17 cellular contexts compared by ENCODE assay signal in the genomic region with DNA sequence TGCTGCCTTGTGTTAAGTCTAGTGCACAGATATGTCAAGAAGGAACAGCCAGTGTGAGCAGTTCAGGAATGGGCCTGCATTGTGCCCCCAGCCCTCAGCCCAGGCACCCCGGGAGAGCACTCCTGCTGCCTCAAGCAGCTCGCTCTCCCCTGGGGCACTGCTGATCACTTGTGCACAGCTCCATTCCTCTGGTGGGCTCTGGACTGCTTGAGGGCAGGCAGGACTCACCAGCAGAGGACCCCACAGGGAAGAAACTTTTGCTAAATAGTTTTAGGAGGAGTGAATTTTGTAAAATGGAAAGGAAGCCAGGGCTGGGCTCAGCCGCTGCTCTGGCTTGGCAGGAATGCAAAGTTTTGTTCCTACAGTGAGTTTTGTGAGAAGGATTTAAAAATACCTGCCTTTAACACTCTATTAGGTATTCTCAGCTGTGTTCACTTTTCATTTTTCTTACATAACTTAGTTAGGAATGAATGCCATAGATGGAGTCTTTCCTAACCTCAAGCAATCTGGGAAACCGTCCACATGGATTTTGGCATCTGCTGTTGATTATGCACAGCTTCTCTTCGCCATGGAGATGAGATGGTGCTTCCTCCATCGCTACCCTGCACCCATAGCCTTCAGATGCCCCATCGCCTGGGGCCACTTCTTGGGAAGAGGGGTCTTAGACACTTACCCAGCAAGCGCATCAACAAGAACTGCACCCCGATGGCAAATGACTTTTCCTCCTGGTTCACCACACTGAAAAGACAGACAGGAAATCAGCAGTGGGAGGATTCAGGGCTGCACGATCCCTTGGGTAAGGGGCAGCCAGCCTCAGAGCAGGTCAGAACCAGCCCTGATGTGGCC. TPM values are rescaled to one million over a fixed set of nuclear protein-coding genes. Genes with fewer than 3 reads are reported as not detected.
DNase-seq lines count a peak whose midpoint lies in the region; ATAC-seq and TF ChIP-seq lines count a peak whose summit lies in the region.
"Had no signal": no experiment of that assay in that cellular context is flagged by ENCODE, and none has a peak within 500 bp of the region (broad histone marks: within the 10 kb centered on the region; RNA-seq: fewer than 3 reads in every experiment).

No MANE protein-coding gene starts in this region.

- POLR2A ChIA-PET in AG04450 (lab: Yijun Ruan, JAX) = interaction anchor here (0.6 kb wide), 1 partner anchor 67 kb away, joined by 5 read pairs; no protein-coding TSS in a partner anchor

- H3K27ac Mint-ChIP-seq in H9 = no peak overlapping the region
- H3K27ac Mint-ChIP-seq: CD4-positive, CD25-positive, alpha-beta regulatory T cell; immature natural killer cell; nephron had no signal

- H4K5ac ChIP-seq in H9 (ENCODE audit: insufficient read length, low read depth, low read length) = no peak overlapping the region

- no peak overlapping the region for H2AK5ac ChIP-seq in H9 (ENCODE audit: insufficient read length, low read length)
- H2AK5ac ChIP-seq in mesenchymal stem cell (ENCODE audit: low read length, severe bottlenecking) = no peak overlapping the region

- H3K23ac ChIP-seq in H9 (ENCODE audit: insufficient read length, low read depth, low read length) (no peak overlapping the region), mesenchymal stem cell (ENCODE audit: low read length in 2 of 2) (no peak overlapping the region)

- H3K9me3 ChIP-seq in AG04450 (ENCODE audit: control insufficient read depth, insufficient read depth, low read length) = no peaks in the 10 kb centered on the region
- H3K9me3 ChIP-seq in H9 (ENCODE audit: control insufficient read depth, low read depth, low read length) = no peaks in the 10 kb centered on the region
- peaks cover 7% of the 10 kb centered on the region for H3K9me3 ChIP-seq in mesenchymal stem cell (ENCODE audit: control insufficient read depth, low read length)
- H3K9me3 ChIP-seq: SJSA1 had no signal

- no peak overlapping the region for H4K91ac ChIP-seq in H9 (ENCODE audit: insufficient read length, low read depth, low read length)
- H4K91ac ChIP-seq in mesenchymal stem cell (ENCODE audit: low read length) = no peak overlapping the region

- no peak overlapping the region for H3K56ac ChIP-seq in H9 (ENCODE audit: insufficient read length, low read depth, low read length)

- H3K18ac ChIP-seq in H9 (ENCODE audit: insufficient read length, low read depth, low read length) (no peak overlapping the region), mesenchymal stem cell (ENCODE audit: low read depth in 1 of 2, low read length in 2 of 2) (no peak overlapping the region)

- H3K27me3 ChIP-seq in AG04450 (ENCODE audit: control insufficient read depth, insufficient read depth, low read length) (peaks cover 6% of the 10 kb centered on the region), H9 (ENCODE audit: insufficient read depth, low read length) (no peaks in the 10 kb centered on the region), mesenchymal stem cell (ENCODE audit: control insufficient read depth in 1 of 2, insufficient read depth in 1 of 2, low read length in 2 of 2) (peaks cover 15 to 60% of the 10 kb centered on the region in 2 experiments)
- H3K27me3 ChIP-seq: SJSA1 had no signal

- H4K8ac ChIP-seq in H9 (replicated peaks; ENCODE audit: insufficient read length, low read depth, low read length) (no peak overlapping the region), mesenchymal stem cell (ENCODE audit: low read length) (no peak overlapping the region)

- TF ChIP-seq CTCF in AG04450 (IDR thresholded peaks at IDR 0.05; ENCODE audit: low read depth, low read length) = 0 out of 2 replicates have a peak, but pooled peaks have one; percentile 9
- no peak for TF ChIP-seq CTCF in H9 (conservative IDR thresholded peaks at IDR 0.05)
- TF ChIP-seq CTCF in choroid plexus epithelial cell (conservative IDR thresholded peaks at IDR 0.05; ENCODE audit: low read depth, low read length) = peak; percentile 34

- no peaks in the 10 kb centered on the region for H4K20me1 ChIP-seq in H9 (ENCODE audit: control insufficient read depth, insufficient read depth, insufficient read length)

- H3K4me3 Mint-ChIP-seq in H9 = no peak overlapping the region
- H3K4me3 Mint-ChIP-seq: brain; CD4-positive, CD25-positive, alpha-beta regulatory T cell; immature natural killer cell; nephron had no signal

- H3K36me3 ChIP-seq in mesenchymal stem cell (ENCODE audit: control insufficient read depth in 1 of 2, insufficient read depth in 2 of 2, low read depth in 1 of 2, low read length in 2 of 2) = no peaks in the 10 kb centered on the region
- H3K36me3 ChIP-seq: SJSA1 had no signal

- H3K36me3 Mint-ChIP-seq in H9 (ENCODE audit: insufficient read depth in 1 of 3, low read depth in 3 of 3) = no peaks in the 10 kb centered on the region; a peak in 1 of 7 replicates
- H3K36me3 Mint-ChIP-seq: brain; CD4-positive, CD25-positive, alpha-beta regulatory T cell; immature natural killer cell had no signal

- H3K4me3 ChIP-seq in AG04450 (ENCODE audit: low read depth, low read length) (no peak overlapping the region), choroid plexus epithelial cell (ENCODE audit: low read depth, low read length) (no peak overlapping the region), mesenchymal stem cell (ENCODE audit: insufficient read depth in 1 of 2, low read depth in 1 of 2, low read length in 2 of 2) (peak overlapping the region in 1 of 2 experiments; percentile 14)
- H3K4me3 ChIP-seq: SJSA1 had no signal

- H3K14ac ChIP-seq in H9 (ENCODE audit: insufficient read depth, low read length) (peak overlapping the region; percentile 61; the same call in 1 of the 2 replicates), mesenchymal stem cell (ENCODE audit: low read length in 2 of 2) (no peak overlapping the region)

- H3K79me1 ChIP-seq in H9 (ENCODE audit: insufficient read depth, low read depth, low read length, poor library complexity, severe bottlenecking) = no peaks in the 10 kb centered on the region
- H3K79me1 ChIP-seq in mesenchymal stem cell (replicated peaks; ENCODE audit: low read length, poor library complexity, severe bottlenecking) = no peaks in the 10 kb centered on the region

- DNase-seq in AG04450 (ENCODE audit: low read depth, low spot score) (no peak), H9 (peak; percentile 20), choroid plexus epithelial cell (ENCODE audit: low read depth) (peak; percentile 34), mesenchymal stem cell (no peak), cerebellar cortex (ENCODE audit: low spot score) (no peak), NCI-H2171 (lab: John Stamatoyannopoulos, UW) (no peak)
- DNase-seq in effector CD8-positive, alpha-beta T cell (lab: John Stamatoyannopoulos, UW) = no peak
- DNase-seq: CD4-positive, CD25-positive, alpha-beta regulatory T cell; immature natural killer cell; KG1; NCI-H146; NCI-H774; stimulated activated CD4-positive, alpha-beta T cell treated with anti-CD3 and anti-CD28 coated beads, Interleukin-12 subunit alpha, Interleukin-12 subunit beta, amount 100 ng/mL, for 4 hours had no signal

- H3T11ph ChIP-seq in H9 (ENCODE audit: low read length) = no peak overlapping the region

- no peak overlapping the region for H2BK15ac ChIP-seq in H9 (ENCODE audit: low read depth, low read length)
- peak overlapping the region; percentile 56 for H2BK15ac ChIP-seq in mesenchymal stem cell (ENCODE audit: low read depth, poor library complexity, severe bottlenecking)

- H3K9me3 Mint-ChIP-seq in H9 = peaks cover 0 to 2% of the 10 kb centered on the region in 2 experiments; a peak in 1 of 5 replicates
- H3K9me3 Mint-ChIP-seq: brain; CD4-positive, CD25-positive, alpha-beta regulatory T cell; immature natural killer cell; nephron had no signal

- H3K27me3 Mint-ChIP-seq in H9 (ENCODE audit: low read depth) = no peaks in the 10 kb centered on the region
- H3K27me3 Mint-ChIP-seq: brain had no signal

- H2AFZ ChIP-seq in H9 (ENCODE audit: low read length) (no peak overlapping the region), mesenchymal stem cell (ENCODE audit: low read depth, low read length) (no peak overlapping the region)

- H2BK5ac ChIP-seq in H9 (ENCODE audit: insufficient read length, low read length) = no peak overlapping the region
- H2BK5ac ChIP-seq in mesenchymal stem cell (ENCODE audit: low read depth, low read length, poor library complexity, severe bottlenecking) = no peak overlapping the region

- peaks cover 13 to 26% of the 10 kb centered on the region in 2 experiments for H3K4me1 Mint-ChIP-seq in H9

- H3K4me1 ChIP-seq in H9 (ENCODE audit: insufficient read depth, low read length) (peaks cover 3% of the 10 kb centered on the region; the same call in 1 of the 2 replicates), mesenchymal stem cell (ENCODE audit: control insufficient read depth, insufficient read depth, low read depth, low read length) (peaks cover 3% of the 10 kb centered on the region)

- H3K4me2 ChIP-seq in H9 (ENCODE audit: insufficient read depth, insufficient read length, low read length) (no peak overlapping the region), mesenchymal stem cell (ENCODE audit: low read length, poor library complexity, severe bottlenecking) (no peak overlapping the region)

- H2BK12ac ChIP-seq in H9 (ENCODE audit: insufficient read length, low read depth, low read length) = no peak overlapping the region
- no peak overlapping the region for H2BK12ac ChIP-seq in mesenchymal stem cell (ENCODE audit: low read length in 2 of 2)

- no CpG with 5 or more reads among the region's 10 CpGs for WGBS in H9 (ENCODE audit: extremely low coverage, insufficient read length, low lambda C conversion rate)
- WGBS in mesenchymal stem cell = 89% methylated on average over 9 of the region's 10 CpGs

- H2BK20ac ChIP-seq in H9 (ENCODE audit: low read depth, low read length, poor library complexity, severe bottlenecking) = no peak overlapping the region

- no peaks in the 10 kb centered on the region for H3K23me2 ChIP-seq in H9 (ENCODE audit: insufficient read length, low read depth, low read length, poor library complexity, severe bottlenecking)

- CTCF ChIA-PET in AG04450 (lab: Charles Lee) = interaction anchor here (1.2 to 1.4 kb wide), 3 partner anchors 10 to 274 kb away, joined by 5 to 10 read pairs (median 6); no protein-coding TSS in a partner anchor

- H3K9ac ChIP-seq in H9 (ENCODE audit: extremely low read depth, insufficient read length, low read length) = no peak overlapping the region
- H3K9ac ChIP-seq in mesenchymal stem cell (ENCODE audit: low read length) = no peak overlapping the region

- H3K79me2 ChIP-seq in H9 (ENCODE audit: insufficient read depth, low read length) = no peaks in the 10 kb centered on the region

- H3K4ac ChIP-seq in H9 (ENCODE audit: low read depth, low read length) (no peak overlapping the region), mesenchymal stem cell (ENCODE audit: low read depth in 1 of 2, low read length in 2 of 2) (no peak overlapping the region)

- H3K27ac ChIP-seq in AG04450 (ENCODE audit: low read depth, low read length) = no peak overlapping the region
- no peak overlapping the region for H3K27ac ChIP-seq in H9 (ENCODE audit: insufficient read length, low read depth, low read length)
- H3K27ac ChIP-seq in mesenchymal stem cell (ENCODE audit: low read length, poor library complexity, severe bottlenecking) = no peak overlapping the region
- H3K27ac ChIP-seq: SJSA1 had no signal

- ATAC-seq in HG03139 (IDR thresholded peaks at IDR 0.05; ENCODE audit: unreplicated experiment) = no peak

- H2BK120ac ChIP-seq in H9 (ENCODE audit: low read depth, low read length, poor library complexity, severe bottlenecking) (no peak overlapping the region), mesenchymal stem cell (ENCODE audit: low read depth, low read length) (no peak overlapping the region)

RNA-seq across cellular contexts. Expression of gene RAB6B, which starts 42.3 kb away (rescaled TPM):
- polyA plus RNA-seq in AG04450 (2011; rRNA removed) = 2.2 and 2.3 TPM in 2 replicates
- 2.0 and 3.4 TPM in 2 replicates for polyA minus RNA-seq in AG04450 (2011; rRNA and poly(A)+ RNA removed)
- total RNA-seq in H9 (2021) = 12.3 and 14.8 TPM in 2 replicates
- polyA plus RNA-seq in mesenchymal stem cell (2013, experiment 1 of 2) = 1.3 TPM
- polyA plus RNA-seq in mesenchymal stem cell (2013, experiment 2 of 2) = 1.3 TPM

Comparison
In these comparisons a context has a peak if more than half of its experiments do, and no peak if none do; other contexts are left out.
1. DNase-seq: peak in H9 (single experiment) and choroid plexus epithelial cell (single experiment); none in AG04450 (single experiment), mesenchymal stem cell (single experiment), effector CD8-positive, alpha-beta T cell (single experiment), cerebellar cortex (single experiment) and NCI-H2171 (single experiment).